Comparison of ENCODE assay signal across 8 cellular contexts in the genomic region with DNA sequence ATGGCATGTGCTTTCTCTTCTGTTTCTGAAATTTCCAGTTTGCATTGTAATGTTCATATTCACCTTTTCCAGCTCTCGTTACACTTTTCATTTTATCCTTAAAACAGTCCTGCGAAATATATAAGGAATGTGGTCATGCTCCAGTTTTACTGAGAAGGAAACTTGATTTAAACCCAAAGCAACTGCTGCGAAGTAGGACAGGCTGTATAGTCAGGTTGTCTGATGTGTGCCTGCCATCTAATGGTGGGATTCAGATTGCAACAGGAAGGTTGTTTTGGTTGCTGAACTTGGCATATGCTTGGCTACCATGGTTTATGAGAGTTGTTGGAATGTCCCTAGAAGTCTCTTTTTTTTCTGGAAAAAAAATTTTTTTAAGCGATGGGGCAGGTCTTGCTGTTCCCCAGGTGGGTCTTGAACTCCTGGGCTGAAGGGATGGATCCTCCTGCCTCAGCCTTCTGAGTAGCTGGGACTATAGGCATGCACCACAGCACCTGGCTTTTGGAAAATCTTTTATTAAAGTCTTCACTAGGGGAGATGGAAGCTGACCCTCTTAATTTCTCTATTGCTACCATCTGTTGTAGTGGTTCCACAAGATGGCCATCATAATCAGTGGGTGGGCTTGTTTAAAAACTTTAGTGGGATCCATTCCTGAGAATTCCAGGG.
DNase-seq lines count a peak whose midpoint lies in the region; ATAC-seq lines count a peak whose summit lies in the region.

No MANE protein-coding gene starts in this region.

- DNase-seq in NCI-H524 (lab: John Stamatoyannopoulos, UW) (peak; percentile 30 to 65), NCI-H524 treated with DMSO at 0.1 percent for 48 hours (lab: John Stamatoyannopoulos, UW) (no peak), NCI-H1092 (lab: John Stamatoyannopoulos, UW) (peak; percentile 49), T follicular helper cell (ENCODE audit: low read depth) (peak; percentile 51), amygdala (lab: John Stamatoyannopoulos, UW) (peak in 42 of 56 donors; percentile 8 to 87 (median 34)), hepatic stellate cell (ENCODE audit: low spot score) (peak; percentile 75)

- peaks cover 21% of the 10 kb centered on the region for H3K36me3 ChIP-seq in skeletal muscle satellite cell (ENCODE audit: insufficient read depth, low read length)

- H3K4me1 ChIP-seq in skeletal muscle satellite cell (ENCODE audit: control insufficient read depth, insufficient read depth, low read length), result peaks cover 9% of the 10 kb centered on the region

- no peaks in the 10 kb centered on the region for H3K27me3 ChIP-seq in skeletal muscle satellite cell (ENCODE audit: control insufficient read depth, insufficient read depth, low read length)

- H3K9ac ChIP-seq in skeletal muscle satellite cell (ENCODE audit: low read depth, low read length), result peak overlapping the region; percentile 34

- H3K4me3 ChIP-seq in skeletal muscle satellite cell (ENCODE audit: low read length), result no peak overlapping the region

- H3K9me3 ChIP-seq in skeletal muscle satellite cell (replicated peaks; ENCODE audit: low read length), result no peaks in the 10 kb centered on the region

- ATAC-seq in HG02642 (IDR thresholded peaks at IDR 0.05; ENCODE audit: poor library complexity, unreplicated experiment), result peak; percentile 80

- no peak overlapping the region for H3K4me2 ChIP-seq in skeletal muscle satellite cell (ENCODE audit: low read length)
